In the genomic region with DNA sequence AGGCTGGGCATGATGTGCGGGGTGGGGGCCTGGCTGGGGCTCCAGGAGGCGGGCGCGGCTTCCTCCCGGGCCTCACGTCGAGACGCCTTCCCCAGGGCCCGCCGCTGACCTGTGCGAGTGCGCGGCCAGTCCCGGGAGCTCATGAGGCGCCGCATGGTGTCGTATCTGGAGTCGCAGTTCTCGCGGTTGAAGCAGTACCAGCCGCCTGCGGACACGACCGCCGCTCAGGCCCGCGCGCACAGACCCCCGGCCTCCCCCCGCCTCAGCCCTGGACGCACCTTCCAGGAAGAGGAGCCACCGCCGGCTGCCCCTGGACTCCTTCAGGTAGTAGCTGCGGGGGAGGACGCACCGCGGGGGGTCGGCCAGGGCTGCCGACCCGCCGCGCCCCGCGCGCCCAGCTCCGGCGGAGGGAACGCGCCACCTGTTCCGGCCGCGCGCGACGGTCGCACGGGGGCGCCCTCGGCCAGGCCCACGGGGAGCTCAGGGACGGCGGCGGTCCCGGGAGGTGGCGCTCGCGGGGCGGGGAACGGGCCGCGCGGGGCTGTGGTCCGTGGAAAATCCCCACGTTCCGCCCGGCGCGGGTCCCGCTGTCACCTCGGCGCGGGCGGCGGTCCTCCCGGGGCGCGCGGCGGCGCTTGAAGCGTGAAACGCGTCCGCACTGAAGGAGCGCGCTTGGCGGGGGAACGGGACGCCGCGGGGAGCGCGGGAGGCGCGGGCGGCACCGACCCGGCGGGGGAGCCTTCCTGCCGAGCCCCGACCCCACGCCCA, we compare ENCODE assay signal across 8 cellular contexts. TPM values are rescaled to one million over a fixed set of nuclear protein-coding genes. Genes with fewer than 3 reads are reported as not detected.
DNase-seq lines count a peak whose midpoint lies in the region; ATAC-seq and TF ChIP-seq lines count a peak whose summit lies in the region.

No MANE protein-coding gene starts in this region.

- no peaks in the 10 kb centered on the region for H3K4me1 ChIP-seq in right cardiac atrium (ENCODE audit: control insufficient read depth, insufficient read depth, low read length)

- H3K27me3 ChIP-seq in right cardiac atrium (ENCODE audit: control insufficient read depth, insufficient read depth) = no peaks in the 10 kb centered on the region

- 2% methylated on average over 112 of the region's 112 CpGs for WGBS in right cardiac atrium

- H3K27ac Mint-ChIP-seq in activated naive CD8-positive, alpha-beta T cell treated with anti-CD3 and anti-CD28 coated beads, Interleukin-2, amount 10 ng/mL, durations not matched to agents 7 days and 5 days = no peak overlapping the region

- intact Hi-C loops in right cardiac atrium (cut with DNase I) = loop anchor here (1.0 to 5.0 kb wide), 3 partner anchors 58 to 63 kb away; a partner anchor contains a TSS

- H3K27ac ChIP-seq in right cardiac atrium (ENCODE audit: low read length) = no peak overlapping the region

- H3K27me3 Mint-ChIP-seq in activated naive CD8-positive, alpha-beta T cell treated with anti-CD3 and anti-CD28 coated beads, Interleukin-2, amount 10 ng/mL, durations not matched to agents 7 days and 5 days = peaks cover 40% of the 10 kb centered on the region

- peak overlapping the region; percentile 50 for H3K4me3 ChIP-seq in right cardiac atrium (ENCODE audit: low read length)
- peak overlapping the region; percentile 27 for H3K4me3 ChIP-seq in skeletal muscle cell (ENCODE audit: low read depth, low read length)

- POLR2A ChIA-PET in activated naive CD8-positive, alpha-beta T cell treated with anti-CD3 and anti-CD28 coated beads, Interleukin-2, amount 10 ng/mL, durations not matched to agents 7 days and 5 days (lab: Charles Lee) = interaction anchor here (0.7 to 3.3 kb wide), 4 partner anchors 8 to 62 kb away, joined by 3 to 39 read pairs (median 4); a partner anchor contains a TSS

- H3K9me3 Mint-ChIP-seq in activated naive CD8-positive, alpha-beta T cell treated with anti-CD3 and anti-CD28 coated beads, Interleukin-2, amount 10 ng/mL, durations not matched to agents 7 days and 5 days = no peaks in the 10 kb centered on the region

- ATAC-seq in HG03045 (IDR thresholded peaks at IDR 0.05; ENCODE audit: unreplicated experiment) = peak; percentile 48
- peak; percentile 85 for ATAC-seq in SK-N-SH treated with all-trans-retinoic acid at 6 μM for 48 hours
- ATAC-seq in activated naive CD8-positive, alpha-beta T cell treated with anti-CD3 and anti-CD28 coated beads, Interleukin-2, amount 10 ng/mL, durations not matched to agents 7 days and 5 days (ENCODE audit: low read depth) = peak; percentile 95
- peak; percentile 82 to 87 for ATAC-seq in right cardiac atrium
- ATAC-seq in HG02588 (IDR thresholded peaks at IDR 0.05; ENCODE audit: unreplicated experiment) = no peak
- no peak for ATAC-seq in HG02884 (IDR thresholded peaks at IDR 0.05; ENCODE audit: unreplicated experiment)

- no peaks in the 10 kb centered on the region for H3K36me3 Mint-ChIP-seq in activated naive CD8-positive, alpha-beta T cell treated with anti-CD3 and anti-CD28 coated beads, Interleukin-2, amount 10 ng/mL, durations not matched to agents 7 days and 5 days

- no peaks in the 10 kb centered on the region for H3K9me3 ChIP-seq in right cardiac atrium (ENCODE audit: control insufficient read depth, low read length)

- no peaks in the 10 kb centered on the region for H3K4me1 Mint-ChIP-seq in activated naive CD8-positive, alpha-beta T cell treated with anti-CD3 and anti-CD28 coated beads, Interleukin-2, amount 10 ng/mL, durations not matched to agents 7 days and 5 days

- H3K4me3 Mint-ChIP-seq in activated naive CD8-positive, alpha-beta T cell treated with anti-CD3 and anti-CD28 coated beads, Interleukin-2, amount 10 ng/mL, durations not matched to agents 7 days and 5 days = no peak overlapping the region

- DNase-seq in EH (ENCODE audit: low read depth) = peak; percentile 48
- DNase-seq in activated naive CD8-positive, alpha-beta T cell treated with anti-CD3 and anti-CD28 coated beads, Interleukin-2, amount 10 ng/mL, durations not matched to agents 7 days and 5 days = peak; percentile 93
- DNase-seq in right cardiac atrium = peak; percentile 65 to 90 (median 89)
- DNase-seq in skeletal muscle cell (ENCODE audit: low read depth) = no peak

TF ChIP-seq in SK-N-SH treated with all-trans-retinoic acid at 6 μM for 48 hours, 23 proteins besides CTCF, POLR2A, EP300 and RAD21:
- TF ChIP-seq, protein P1, sequence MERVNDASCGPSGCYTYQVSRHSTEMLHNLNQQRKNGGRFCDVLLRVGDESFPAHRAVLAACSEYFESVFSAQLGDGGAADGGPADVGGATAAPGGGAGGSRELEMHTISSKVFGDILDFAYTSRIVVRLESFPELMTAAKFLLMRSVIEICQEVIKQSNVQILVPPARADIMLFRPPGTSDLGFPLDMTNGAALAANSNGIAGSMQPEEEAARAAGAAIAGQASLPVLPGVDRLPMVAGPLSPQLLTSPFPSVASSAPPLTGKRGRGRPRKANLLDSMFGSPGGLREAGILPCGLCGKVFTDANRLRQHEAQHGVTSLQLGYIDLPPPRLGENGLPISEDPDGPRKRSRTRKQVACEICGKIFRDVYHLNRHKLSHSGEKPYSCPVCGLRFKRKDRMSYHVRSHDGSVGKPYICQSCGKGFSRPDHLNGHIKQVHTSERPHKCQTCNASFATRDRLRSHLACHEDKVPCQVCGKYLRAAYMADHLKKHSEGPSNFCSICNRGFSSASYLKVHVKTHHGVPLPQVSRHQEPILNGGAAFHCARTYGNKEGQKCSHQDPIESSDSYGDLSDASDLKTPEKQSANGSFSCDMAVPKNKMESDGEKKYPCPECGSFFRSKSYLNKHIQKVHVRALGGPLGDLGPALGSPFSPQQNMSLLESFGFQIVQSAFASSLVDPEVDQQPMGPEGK (CRISPR knock-in tag; IDR thresholded peaks at IDR 0.05; ENCODE audit: borderline replicate concordance) = no peak
- TF ChIP-seq SNAI2 (CRISPR knock-in tag; IDR thresholded peaks at IDR 0.05) = peak; percentile 87; the same call in 1 of the 2 replicates

RNA-seq across cellular contexts. Expression of a gene that starts 1.4 kb away (rescaled TPM):
- under 1 TPM; 0.25 to 0.26 TPM for total RNA-seq in activated naive CD8-positive, alpha-beta T cell treated with anti-CD3 and anti-CD28 coated beads, Interleukin-2, amount 10 ng/mL, durations not matched to agents 7 days and 5 days
- total RNA-seq in right cardiac atrium = not detected
- polyA plus RNA-seq in right cardiac atrium = 0.05 TPM

RNA-seq across cellular contexts. Expression of a gene that starts 12.5 kb away (rescaled TPM):
- total RNA-seq in activated naive CD8-positive, alpha-beta T cell treated with anti-CD3 and anti-CD28 coated beads, Interleukin-2, amount 10 ng/mL, durations not matched to agents 7 days and 5 days = not detected
- total RNA-seq in right cardiac atrium = 1 to 10 TPM in 2 of 4 donors, under 1 TPM in 1, not detected in 1; 0.51 to 1.9 (median 1.4) TPM
- 1.2 TPM for polyA plus RNA-seq in right cardiac atrium

RNA-seq across cellular contexts. Expression of a gene that starts 17.9 kb away (rescaled TPM):
- total RNA-seq in activated naive CD8-positive, alpha-beta T cell treated with anti-CD3 and anti-CD28 coated beads, Interleukin-2, amount 10 ng/mL, durations not matched to agents 7 days and 5 days = 10 to 100 TPM; 34.4 to 35.1 TPM
- 10 to 100 TPM; 16.6 to 28.9 (median 21.6) TPM for total RNA-seq in right cardiac atrium
- polyA plus RNA-seq in right cardiac atrium = 20.1 TPM

RNA-seq across cellular contexts. Expression of a gene that starts 22.4 kb away (rescaled TPM):
- 10 to 100 TPM; 12.1 to 17.8 TPM for total RNA-seq in activated naive CD8-positive, alpha-beta T cell treated with anti-CD3 and anti-CD28 coated beads, Interleukin-2, amount 10 ng/mL, durations not matched to agents 7 days and 5 days
- total RNA-seq in right cardiac atrium = 1 to 10 TPM; 2.7 to 8.5 (median 6.7) TPM
- polyA plus RNA-seq in right cardiac atrium = 4.3 TPM

RNA-seq across cellular contexts. Expression of a gene that starts 32.0 kb away (rescaled TPM):
- total RNA-seq in activated naive CD8-positive, alpha-beta T cell treated with anti-CD3 and anti-CD28 coated beads, Interleukin-2, amount 10 ng/mL, durations not matched to agents 7 days and 5 days = 10 to 100 TPM; 18.3 to 20.4 TPM
- 10 to 100 TPM; 16.6 to 28.9 (median 26.0) TPM for total RNA-seq in right cardiac atrium
- polyA plus RNA-seq in right cardiac atrium = 18.4 TPM

Comparison
In these comparisons a context has a peak if more than half of its experiments do, and no peak if none do; other contexts are left out.
1. ATAC-seq: peak in HG03045 (single experiment), SK-N-SH treated with all-trans-retinoic acid at 6 μM for 48 hours (single experiment), activated naive CD8-positive, alpha-beta T cell treated with anti-CD3 and anti-CD28 coated beads, Interleukin-2, amount 10 ng/mL, durations not matched to agents 7 days and 5 days (single experiment) and right cardiac atrium (2 of 2); none in HG02588 (single experiment) and HG02884 (single experiment).